In the genomic region with DNA sequence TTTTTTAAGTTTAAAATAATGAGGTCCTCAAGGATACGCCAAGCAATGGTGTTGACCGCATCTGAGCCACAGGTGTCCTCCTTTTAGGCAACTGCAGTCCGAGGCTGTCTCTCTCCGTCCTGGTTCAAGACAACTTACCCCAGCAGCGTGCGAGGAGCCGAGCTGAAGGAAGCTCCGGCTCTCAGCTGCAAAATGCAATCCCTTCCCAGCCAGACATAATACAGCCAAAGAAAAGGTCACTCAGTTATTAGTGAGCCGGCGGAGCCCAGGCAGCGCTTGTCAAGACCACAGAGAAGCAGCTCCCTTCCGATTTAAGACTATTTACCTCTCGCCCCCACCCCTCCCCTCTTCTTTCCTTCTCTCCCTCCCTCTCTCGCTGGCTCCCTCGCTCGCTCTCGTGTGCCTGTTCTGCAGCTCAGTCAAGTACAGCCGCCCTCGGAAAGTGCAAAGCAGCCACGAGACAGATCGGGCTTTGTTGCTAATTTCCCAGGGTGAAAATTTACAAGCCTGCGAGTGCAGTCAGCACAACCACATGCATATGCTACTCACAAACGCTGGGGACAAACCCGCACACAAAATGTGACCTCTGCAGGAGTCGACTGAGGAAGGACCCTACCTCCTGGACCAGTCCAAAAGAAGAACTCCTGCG, we compare ENCODE assay signal across 9 cellular contexts. TPM values are rescaled to one million over a fixed set of nuclear protein-coding genes. Genes with fewer than 3 reads are reported as not detected.
DNase-seq lines count a peak whose midpoint lies in the region; ATAC-seq lines count a peak whose summit lies in the region.
"Had no signal": no experiment of that assay in that cellular context is flagged by ENCODE, and none has a peak within 500 bp of the region (broad histone marks: within the 10 kb centered on the region; RNA-seq: fewer than 3 reads in every experiment).

No MANE protein-coding gene starts in this region.

- no peak overlapping the region for H2AK5ac ChIP-seq in trophoblast cell (ENCODE audit: low read length)

- H3K4me2 ChIP-seq in trophoblast cell (ENCODE audit: low read length): peak overlapping the region; percentile 61

- no peaks in the 10 kb centered on the region for H3K36me3 ChIP-seq in trophoblast cell (ENCODE audit: control insufficient read depth in 1 of 2, insufficient read depth in 2 of 2, low read length in 2 of 2)
- H3K36me3 ChIP-seq: SJSA1 had no signal

- DNase-seq in SK-MEL-5 (ENCODE audit: low read depth, low spot score) (peak; percentile 40), Right ventricle myocardium superior (peak; percentile 46), trophoblast cell (peak in 1 of 2 donors; percentile 5)
- DNase-seq in stimulated activated CD4-positive, alpha-beta T cell treated with anti-CD3 and anti-CD28 coated beads, Interleukin-4, amount 100 ng/mL, for 24 hours: no peak
- no peak for DNase-seq in activated naive CD8-positive, alpha-beta T cell treated with anti-CD3 and anti-CD28 coated beads for 36 hours
- no peak for DNase-seq in activated CD8-positive, alpha-beta memory T cell treated with anti-CD3 and anti-CD28 coated beads, Interleukin-2, amount 50 U/mL, for 4 hours

- no peaks in the 10 kb centered on the region for H3K9me3 ChIP-seq in trophoblast cell (ENCODE audit: insufficient read depth, low read depth, low read length)
- H3K9me3 ChIP-seq: SJSA1 had no signal

- in situ Hi-C loops in SK-MEL-5 (cut with HindIII; ENCODE audit: low pct_unique_long_range_greater_than_20kb, low sequenced_read_pairs): no loop called here

- H3K4me1 ChIP-seq in trophoblast cell (ENCODE audit: control insufficient read depth in 1 of 2, insufficient read depth in 2 of 2, low read length in 2 of 2): peaks cover 0 to 7% of the 10 kb centered on the region in 2 experiments
- H3K4me1 ChIP-seq: SJSA1 had no signal

- no peak overlapping the region for H3K27ac ChIP-seq in trophoblast cell (ENCODE audit: low read depth, low read length)
- H3K27ac ChIP-seq: SJSA1 had no signal

- no peak overlapping the region for H3K18ac ChIP-seq in trophoblast cell (ENCODE audit: low read length)

- no peak overlapping the region for H2BK12ac ChIP-seq in trophoblast cell (ENCODE audit: low read length)

- no peak overlapping the region for H3K9ac ChIP-seq in trophoblast cell (ENCODE audit: low read length)

- H4K91ac ChIP-seq in trophoblast cell (ENCODE audit: low read depth, low read length): no peak overlapping the region

- intact Hi-C loops in Right ventricle myocardium superior (cut with DNase I): no loop called here

- ATAC-seq in GM18909 (IDR thresholded peaks at IDR 0.05; ENCODE audit: poor library complexity, unreplicated experiment) (peak; percentile 38), HG03457 (IDR thresholded peaks at IDR 0.05; ENCODE audit: unreplicated experiment) (peak; percentile 32), Right ventricle myocardium superior (ENCODE audit: poor library complexity) (peak; percentile 60)

- no peak overlapping the region for H2AFZ ChIP-seq in trophoblast cell (ENCODE audit: insufficient read depth, low read length, poor library complexity)

- H3K4me3 Mint-ChIP-seq in activated naive CD8-positive, alpha-beta T cell treated with anti-CD3 and anti-CD28 coated beads for 36 hours: no peak overlapping the region

- H2BK5ac ChIP-seq in trophoblast cell (ENCODE audit: low read depth, low read length, poor library complexity): no peak overlapping the region

- no peaks in the 10 kb centered on the region for H3K79me1 ChIP-seq in trophoblast cell (ENCODE audit: low read length)

- H3K27me3 Mint-ChIP-seq in activated naive CD8-positive, alpha-beta T cell treated with anti-CD3 and anti-CD28 coated beads for 36 hours: peaks cover 76% of the 10 kb centered on the region

- peaks cover 34% of the 10 kb centered on the region for H3K27me3 ChIP-seq in trophoblast cell (ENCODE audit: insufficient read depth, low read length)
- H3K27me3 ChIP-seq: SJSA1 had no signal

- H4K12ac ChIP-seq in trophoblast cell (ENCODE audit: low read depth, low read length): no peak overlapping the region

- H3K79me2 ChIP-seq in trophoblast cell (ENCODE audit: control insufficient read depth, insufficient read depth, low read length, poor library complexity): no peaks in the 10 kb centered on the region

- no peak overlapping the region for H3K27ac Mint-ChIP-seq in activated naive CD8-positive, alpha-beta T cell treated with anti-CD3 and anti-CD28 coated beads for 36 hours

- no peak overlapping the region for H3K14ac ChIP-seq in trophoblast cell (ENCODE audit: low read length)

- no peak overlapping the region for H3K4ac ChIP-seq in trophoblast cell (ENCODE audit: low read depth, low read length)

- peaks cover 1% of the 10 kb centered on the region for H3K9me3 Mint-ChIP-seq in activated naive CD8-positive, alpha-beta T cell treated with anti-CD3 and anti-CD28 coated beads for 36 hours

- no CpG with 5 or more reads among the region's 26 CpGs for WGBS in trophoblast cell (ENCODE audit: extremely low coverage, insufficient coverage, insufficient read length)

- peaks cover 3% of the 10 kb centered on the region for H3K36me3 Mint-ChIP-seq in activated naive CD8-positive, alpha-beta T cell treated with anti-CD3 and anti-CD28 coated beads for 36 hours

- no peak overlapping the region for H4K8ac ChIP-seq in trophoblast cell (ENCODE audit: low read depth, low read length)

- H3K4me1 Mint-ChIP-seq in activated naive CD8-positive, alpha-beta T cell treated with anti-CD3 and anti-CD28 coated beads for 36 hours: peaks cover 2% of the 10 kb centered on the region

- no peak overlapping the region for H2BK120ac ChIP-seq in trophoblast cell (ENCODE audit: insufficient read depth, low read length, poor library complexity)

- no peak overlapping the region for H3K23ac ChIP-seq in trophoblast cell (ENCODE audit: low read length)

- no peak overlapping the region for H3K4me3 ChIP-seq in trophoblast cell (ENCODE audit: low read depth, low read length)
- H3K4me3 ChIP-seq: SJSA1 had no signal

RNA-seq across cellular contexts. Expression of a gene that starts 0.4 kb away (rescaled TPM):
- total RNA-seq in SK-MEL-5 (2014; rRNA removed; shearing (Covaris generic)): not detected in 2 replicates
- 0.02 TPM in 1 of 2 replicates, not detected in the other for polyA plus RNA-seq in SK-MEL-5 (2015; cell fraction: cytosol; rRNA removed)
- polyA plus RNA-seq in SK-MEL-5 (2015; cell fraction: nucleus; rRNA removed): 5.3 TPM in 1 of 2 replicates, not detected in the other
- 2.3 TPM for total RNA-seq in Right ventricle myocardium superior
- not detected in 2 replicates for polyA plus RNA-seq in trophoblast cell (2013)
- total RNA-seq in activated naive CD8-positive, alpha-beta T cell treated with anti-CD3 and anti-CD28 coated beads for 36 hours: not detected
- total RNA-seq: SJSA1 had no signal

Comparison
In these comparisons a context has a peak if more than half of its experiments do, and no peak if none do; other contexts are left out.
1. DNase-seq: peak in SK-MEL-5 (single experiment) and Right ventricle myocardium superior (single experiment); none in stimulated activated CD4-positive, alpha-beta T cell treated with anti-CD3 and anti-CD28 coated beads, Interleukin-4, amount 100 ng/mL, for 24 hours (single experiment), activated naive CD8-positive, alpha-beta T cell treated with anti-CD3 and anti-CD28 coated beads for 36 hours (single experiment) and activated CD8-positive, alpha-beta memory T cell treated with anti-CD3 and anti-CD28 coated beads, Interleukin-2, amount 50 U/mL, for 4 hours (single experiment).
2. Peak in every context shown above with its lines, with median percentiles within 50 percentile points of each other: ATAC-seq.